22 cellular contexts compared by ENCODE assay signal in the genomic region with DNA sequence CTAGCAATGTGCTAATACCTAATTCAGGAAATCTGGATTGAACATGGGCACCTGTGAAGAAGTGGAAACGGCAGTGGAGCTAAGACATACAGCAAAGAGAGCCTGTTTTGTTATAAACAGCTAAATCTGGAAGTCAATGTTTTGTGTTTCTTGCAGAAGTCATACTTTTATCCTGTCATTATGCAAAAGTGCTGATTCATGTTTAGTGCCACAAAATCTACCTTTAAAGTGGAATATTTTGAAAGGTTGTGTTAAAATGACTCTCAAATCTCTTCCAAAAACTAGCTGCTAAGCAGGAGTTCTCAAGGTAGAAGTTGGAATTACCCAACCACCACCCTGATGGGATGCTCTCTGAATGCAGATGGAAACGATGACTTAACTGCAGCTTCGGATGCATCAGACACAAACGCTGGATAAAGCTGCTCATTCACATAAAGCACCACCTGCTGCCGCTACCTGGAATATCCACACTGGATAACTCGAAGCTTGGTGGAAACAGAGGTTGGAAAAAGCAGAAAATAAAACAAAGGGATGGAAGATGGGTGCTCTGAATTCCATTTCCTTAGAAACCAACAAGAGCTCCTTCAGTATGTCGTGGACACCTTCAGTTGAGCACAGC.
DNase-seq lines count a peak whose midpoint lies in the region; ATAC-seq, FAIRE-seq and TF ChIP-seq lines count a peak whose summit lies in the region.
"Had no signal": no experiment of that assay in that cellular context is flagged by ENCODE, and none has a peak within 500 bp of the region (broad histone marks: within the 10 kb centered on the region; RNA-seq: fewer than 3 reads in every experiment).

No MANE protein-coding gene starts in this region.

- H3K4me3 Mint-ChIP-seq in GM23338 (no peak overlapping the region), endothelial cell (ENCODE audit: unreplicated experiment) (no peak overlapping the region)
- H3K4me3 Mint-ChIP-seq: activated B cell treated with CpG ODN at 0.5 μM for 24 hours; activated CD4-positive, alpha-beta memory T cell treated with anti-CD3 and anti-CD28 coated beads, Interleukin-2, amount 10 ng/mL, durations not matched to agents 7 days and 5 days; mesothelial cell of epicardium; nephron progenitor cell; T-helper 17 cell had no signal

- H3K27me3 ChIP-seq in GM23338 (ENCODE audit: insufficient read depth) (no peaks in the 10 kb centered on the region), MM.1S (replicated peaks; ENCODE audit: insufficient read depth, low read length) (no peaks in the 10 kb centered on the region), neural cell (ENCODE audit: insufficient read depth, low read depth, low read length) (no peaks in the 10 kb centered on the region)
- H3K27me3 ChIP-seq: ascending aorta, SJCRH30 had no signal

- H3K27ac ChIP-seq in GM23338 (ENCODE audit: low read depth) (no peak overlapping the region), MM.1S (ENCODE audit: low read length) (no peak overlapping the region), neural cell (ENCODE audit: low read length) (no peak overlapping the region), kidney (ENCODE audit: low read depth in 2 of 2, low read length in 2 of 2) (no peak overlapping the region)
- H3K27ac ChIP-seq: ascending aorta, SJCRH30 had no signal

- H3K36me3 Mint-ChIP-seq in GM23338 (ENCODE audit: low read depth) (peaks cover 6% of the 10 kb centered on the region; the same call in 2 of the 3 replicates), endothelial cell (ENCODE audit: low read depth, unreplicated experiment) (no peaks in the 10 kb centered on the region)
- H3K36me3 Mint-ChIP-seq: mesothelial cell of epicardium had no signal

- H4K20me1 ChIP-seq in GM23338 (replicated peaks; ENCODE audit: insufficient read depth), result no peaks in the 10 kb centered on the region
- no peaks in the 10 kb centered on the region for H4K20me1 ChIP-seq in MM.1S (ENCODE audit: insufficient read depth, low read length)
- no peaks in the 10 kb centered on the region for H4K20me1 ChIP-seq in neural cell (ENCODE audit: insufficient read depth)

- H3K4me3 ChIP-seq in GM23338 (no peak overlapping the region), MM.1S (ENCODE audit: low read length) (no peak overlapping the region), neural cell (ENCODE audit: low read length) (no peak overlapping the region), kidney (ENCODE audit: low read length in 2 of 2) (no peak overlapping the region)
- H3K4me3 ChIP-seq: ascending aorta, SJCRH30 had no signal

- H3K36me3 ChIP-seq in GM23338 (ENCODE audit: insufficient read depth), result no peaks in the 10 kb centered on the region
- no peaks in the 10 kb centered on the region for H3K36me3 ChIP-seq in MM.1S (replicated peaks; ENCODE audit: insufficient read depth, low read length)
- no peaks in the 10 kb centered on the region for H3K36me3 ChIP-seq in neural cell (ENCODE audit: insufficient read depth, low read length)
- H3K36me3 ChIP-seq in kidney (ENCODE audit: control insufficient read depth in 1 of 2, insufficient read depth in 2 of 2, low read length in 2 of 2), result no peaks in the 10 kb centered on the region
- H3K36me3 ChIP-seq: ascending aorta, SJCRH30 had no signal

- peak; percentile 33 to 41; a peak in 3 of 4 replicates for TF ChIP-seq CTCF in GM23338 (conservative IDR thresholded peaks at IDR 0.05; ENCODE audit: low read depth in 2 of 2)
- no peak for TF ChIP-seq CTCF in MM.1S (IDR thresholded peaks at IDR 0.05; ENCODE audit: low read length)
- TF ChIP-seq CTCF in endothelial cell (IDR thresholded peaks at IDR 0.05; ENCODE audit: unreplicated experiment), result no peak
- peak; percentile 50 for TF ChIP-seq CTCF in neural cell (IDR thresholded peaks at IDR 0.05; ENCODE audit: poor library complexity, severe bottlenecking)
- no peak for TF ChIP-seq CTCF in kidney (IDR thresholded peaks at IDR 0.05; ENCODE audit: borderline replicate concordance, extremely low read depth, insufficient read depth)

- peaks cover 34% of the 10 kb centered on the region for H3K4me1 Mint-ChIP-seq in GM23338
- H3K4me1 Mint-ChIP-seq in endothelial cell (ENCODE audit: unreplicated experiment), result peaks cover 3% of the 10 kb centered on the region
- H3K4me1 Mint-ChIP-seq: activated B cell treated with CpG ODN at 0.5 μM for 24 hours had no signal

- H3K4me1 ChIP-seq in GM23338 (ENCODE audit: insufficient read depth) (0 out of 2 replicates have a peak, but pooled peaks cover 9% of the 10 kb centered on the region), MM.1S (ENCODE audit: low read length) (no peaks in the 10 kb centered on the region), kidney (ENCODE audit: control insufficient read depth in 1 of 2, insufficient read depth in 1 of 2, low read depth in 1 of 2, low read length in 2 of 2) (peaks cover 0 to 3% of the 10 kb centered on the region in 2 donors)
- H3K4me1 ChIP-seq: ascending aorta, SJCRH30 had no signal

- ATAC-seq in GM23338 (no peak), GM21737 (IDR thresholded peaks at IDR 0.05; ENCODE audit: unreplicated experiment) (no peak), GM21390 (IDR thresholded peaks at IDR 0.05; ENCODE audit: unreplicated experiment) (no peak), GM21367 (IDR thresholded peaks at IDR 0.05; ENCODE audit: unreplicated experiment) (no peak)
- ATAC-seq: T-helper 17 cell had no signal

- DNase-seq in GM23338 (ENCODE audit: low spot score), result peak; percentile 33
- DNase-seq in MM.1S, result no peak
- DNase-seq in endothelial cell (ENCODE audit: low spot score), result no peak
- no peak for DNase-seq in kidney
- DNase-seq: activated B cell treated with CpG ODN at 0.5 μM for 24 hours; activated CD4-positive, alpha-beta memory T cell treated with anti-CD3 and anti-CD28 coated beads, Interleukin-2, amount 10 ng/mL, durations not matched to agents 7 days and 5 days; activated naive CD4-positive, alpha-beta T cell treated with Interleukin-2 at 50 U/mL for 16 hours; AML-193; cerebellar nuclear complex; effector memory CD4-positive, alpha-beta T cell; islet precursor cell; NCI-H187 treated with DMSO at 0.1 percent for 48 hours; NCI-H446 treated with DMSO at 0.1 percent for 48 hours; nephron progenitor cell; SJCRH30; T-helper 17 cell had no signal

- no peaks in the 10 kb centered on the region for H3K9me2 ChIP-seq in GM23338 (ENCODE audit: insufficient read depth)
- no peaks in the 10 kb centered on the region for H3K9me2 ChIP-seq in MM.1S (replicated peaks; ENCODE audit: insufficient read depth, low read length)
- no peaks in the 10 kb centered on the region for H3K9me2 ChIP-seq in neural cell (ENCODE audit: insufficient read depth, low read length)

- H3K4me2 ChIP-seq in GM23338 (no peak overlapping the region), MM.1S (ENCODE audit: low read depth, low read length) (peak overlapping the region; percentile 4; the same call in 1 of the 2 replicates), neural cell (ENCODE audit: low read length) (no peak overlapping the region)

- H3K79me2 ChIP-seq in GM23338 (replicated peaks; ENCODE audit: insufficient read depth) (no peaks in the 10 kb centered on the region), MM.1S (ENCODE audit: low read length) (no peaks in the 10 kb centered on the region), neural cell (replicated peaks; ENCODE audit: insufficient read depth, low read length) (no peaks in the 10 kb centered on the region)

- intact Hi-C loops in kidney (cut with DNase I), result no loop called here

- H3K9me3 Mint-ChIP-seq in GM23338, result peaks cover 8% of the 10 kb centered on the region; the same call in 1 of the 3 replicates
- no peaks in the 10 kb centered on the region for H3K9me3 Mint-ChIP-seq in endothelial cell (ENCODE audit: unreplicated experiment)
- H3K9me3 Mint-ChIP-seq: activated B cell treated with CpG ODN at 0.5 μM for 24 hours; activated CD4-positive, alpha-beta memory T cell treated with anti-CD3 and anti-CD28 coated beads, Interleukin-2, amount 10 ng/mL, durations not matched to agents 7 days and 5 days had no signal

- H3K27ac Mint-ChIP-seq in GM23338 (no peak overlapping the region), endothelial cell (ENCODE audit: unreplicated experiment) (peak overlapping the region; percentile 42)
- H3K27ac Mint-ChIP-seq: activated B cell treated with CpG ODN at 0.5 μM for 24 hours; activated CD4-positive, alpha-beta memory T cell treated with anti-CD3 and anti-CD28 coated beads, Interleukin-2, amount 10 ng/mL, durations not matched to agents 7 days and 5 days; mesothelial cell of epicardium; nephron progenitor cell; T-helper 17 cell had no signal

- no peak for FAIRE-seq in kidney (lab: Jason Lieb, UNC)

- TF ChIP-seq RAD21 in neural cell (conservative IDR thresholded peaks at IDR 0.05), result peak; percentile 34

- H2AFZ ChIP-seq in GM23338 (peak overlapping the region; percentile 28; the same call in 1 of the 2 replicates), MM.1S (ENCODE audit: low read length) (no peak overlapping the region), neural cell (ENCODE audit: low read depth, low read length) (no peak overlapping the region)

- H3K9ac ChIP-seq in MM.1S (ENCODE audit: low read length), result no peak overlapping the region
- no peak overlapping the region for H3K9ac ChIP-seq in neural cell (ENCODE audit: low read length)
- H3K9ac ChIP-seq in kidney (ENCODE audit: low read length in 2 of 2), result no peak overlapping the region

- H3K27me3 Mint-ChIP-seq in GM23338 (ENCODE audit: insufficient read depth, low read depth, poor library complexity) (peaks cover 8% of the 10 kb centered on the region), endothelial cell (ENCODE audit: unreplicated experiment) (peaks cover 2% of the 10 kb centered on the region)

- H3F3A ChIP-seq in GM23338 (replicated peaks; ENCODE audit: low read depth) (0 out of 2 replicates have a peak, but pooled peaks cover 3% of the 10 kb centered on the region), MM.1S (ENCODE audit: insufficient read depth, low read length) (no peaks in the 10 kb centered on the region), neural cell (ENCODE audit: insufficient read depth, low read length, poor library complexity, severe bottlenecking) (no peaks in the 10 kb centered on the region)

- H3K9me3 ChIP-seq in MM.1S (replicated peaks; ENCODE audit: insufficient read depth, low read length) (no peaks in the 10 kb centered on the region), neural cell (ENCODE audit: low read length) (no peaks in the 10 kb centered on the region), kidney (ENCODE audit: control insufficient read depth in 1 of 2, low read length in 2 of 2) (no peaks in the 10 kb centered on the region)
- H3K9me3 ChIP-seq: ascending aorta, SJCRH30 had no signal

- TF ChIP-seq EP300 in neural cell (conservative IDR thresholded peaks at IDR 0.05; ENCODE audit: poor library complexity, severe bottlenecking), result no peak

TF ChIP-seq in neural cell, 6 proteins besides CTCF, POLR2A, EP300 and RAD21:
- TF ChIP-seq EZH2 (IDR thresholded peaks at IDR 0.05; ENCODE audit: borderline replicate concordance, insufficient read depth, low read length, poor library complexity, severe bottlenecking), result no peak
- TF ChIP-seq SMC3 (conservative IDR thresholded peaks at IDR 0.05; ENCODE audit: poor library complexity), result peak; percentile 63
TF ChIP-seq in neural cell: peak in this region for 1.

Comparison
In these comparisons a context has a peak if more than half of its experiments do, and no peak if none do; other contexts are left out.
1. CTCF ChIP-seq: peak in GM23338 (2 of 2) and neural cell (single experiment); none in MM.1S (single experiment), endothelial cell (single experiment) and kidney (single experiment).